In the genomic region with DNA sequence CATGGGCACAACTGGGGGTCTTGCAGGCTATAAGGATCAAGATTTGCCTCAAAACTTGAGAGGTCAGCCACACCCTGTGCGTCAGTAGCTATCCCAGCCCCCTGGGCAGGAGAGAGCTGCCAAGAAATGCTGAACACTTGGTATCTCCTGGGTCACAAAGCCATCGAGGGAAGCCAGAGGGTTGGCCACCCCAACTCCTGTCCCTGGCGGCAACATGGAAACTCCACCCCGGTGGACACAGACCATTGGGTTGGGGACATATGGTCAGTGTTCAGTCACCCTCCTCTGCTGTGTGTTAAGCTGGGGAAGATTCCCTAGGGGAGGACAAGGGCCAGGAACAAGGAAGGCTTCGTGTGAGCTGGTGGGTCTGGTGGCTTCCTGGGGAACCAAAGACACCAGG, we compare ENCODE assay signal across 25 cellular contexts.
"Had no signal": no experiment of that assay in that cellular context is flagged by ENCODE, and none has a peak within 500 bp of the region (broad histone marks: within the 10 kb centered on the region; RNA-seq: fewer than 3 reads in every experiment).

No MANE protein-coding gene starts in this region.

- H3K4me3 ChIP-seq: coronary artery, esophagus squamous epithelium, lung, neural progenitor cell, prostate gland, right atrium auricular region, sigmoid colon, thoracic aorta, tibial nerve, upper lobe of left lung had no signal

- DNase-seq: dermis blood vessel endothelial cell; effector memory CD4-positive, alpha-beta T cell; esophagus squamous epithelium; foreskin melanocyte; glutamatergic neuron; midbrain; naive thymus-derived CD4-positive, alpha-beta T cell; nucleus accumbens; sigmoid colon; stimulated activated CD4-positive, alpha-beta T cell treated with anti-CD3 and anti-CD28 coated beads, Interleukin-4, amount 100 ng/mL, for 4 hours; stimulated activated naive CD8-positive, alpha-beta T cell treated with anti-CD3 and anti-CD28 coated beads, Interleukin-15, Interleukin-2, amounts not matched to agents 100 U/mL and 50 U/mL, for 24 hours; substantia nigra; upper lobe of left lung had no signal

- FAIRE-seq: endothelial cell of umbilical vein, keratinocyte, urothelium cell line had no signal

- ATAC-seq: left lobe of liver; naive thymus-derived CD4-positive, alpha-beta T cell; stimulated activated memory B cell treated with anti-CD40 and anti-IgM and Interleukin-4, amounts not matched to agents 10 μg/mL and 1 μg/mL and 100 μg/mL, for 72 hours; stimulated activated naive CD8-positive, alpha-beta T cell treated with anti-CD3 and anti-CD28 coated beads, Interleukin-15, Interleukin-2, amounts not matched to agents 100 U/mL and 50 U/mL, for 24 hours had no signal

- H3K27ac ChIP-seq: coronary artery, esophagus squamous epithelium, neural progenitor cell, prostate gland, right atrium auricular region, sigmoid colon, thoracic aorta, tibial nerve, upper lobe of left lung had no signal

- H3K27me3 ChIP-seq: neural progenitor cell, right atrium auricular region, sigmoid colon, tibial nerve, upper lobe of left lung had no signal

- H3K4me1 ChIP-seq: neural progenitor cell, prostate gland, right atrium auricular region, sigmoid colon, tibial nerve, upper lobe of left lung had no signal

- H3K36me3 ChIP-seq: esophagus squamous epithelium, neural progenitor cell, prostate gland, right atrium auricular region, sigmoid colon, thoracic aorta, tibial nerve, upper lobe of left lung had no signal

- H3K9ac ChIP-seq: neural progenitor cell had no signal

- H3K9me3 ChIP-seq: esophagus squamous epithelium, prostate gland, right atrium auricular region, sigmoid colon, thoracic aorta, tibial nerve, upper lobe of left lung had no signal
